ENCODE assay signal across 24 cellular contexts in genomic region chr18:59479776-59480175, GRCh38.
DNase-seq lines count a peak whose midpoint lies in the region; ATAC-seq, FAIRE-seq and TF ChIP-seq lines count a peak whose summit lies in the region.
"Had no signal": no experiment of that assay in that cellular context is flagged by ENCODE, and none has a peak within 500 bp of the region (broad histone marks: within the 10 kb centered on the region; RNA-seq: fewer than 3 reads in every experiment).

No MANE protein-coding gene starts in this region.

- no peak overlapping the region for H3K4me3 ChIP-seq in PC-3 (ENCODE audit: low read length)
- H3K4me3 ChIP-seq in pancreas: no peak overlapping the region
- H3K4me3 ChIP-seq: A549; BLaER1 treated with 17β-estradiol and CSF1 and Interleukin-3, amounts not matched to agents 10 nM and 100 nM; HAP-1 had no signal

- H3K27ac ChIP-seq in PC-3 (ENCODE audit: low read length): no peak overlapping the region
- H3K27ac ChIP-seq in pancreas: no peak overlapping the region
- H3K27ac ChIP-seq: A549; BLaER1 treated with 17β-estradiol and CSF1 and Interleukin-3, amounts not matched to agents 10 nM and 100 nM had no signal

- POLR2A ChIA-PET in PC-3 (lab: Charles Lee; ENCODE audit: unreplicated experiment): no interaction called here

- no peaks in the 10 kb centered on the region for H3K79me2 ChIP-seq in PC-3 (ENCODE audit: low read length)

- H2AFZ ChIP-seq in PC-3 (ENCODE audit: low read length): no peak overlapping the region

- CTCF ChIA-PET in PC-3 (lab: Charles Lee): no interaction called here

- no peaks in the 10 kb centered on the region for H4K20me1 ChIP-seq in PC-3 (ENCODE audit: low read length)
- H4K20me1 ChIP-seq: BLaER1 treated with 17β-estradiol and CSF1 and Interleukin-3, amounts not matched to agents 10 nM and 100 nM had no signal

- H3K27me3 ChIP-seq in PC-3 (ENCODE audit: low read length) (no peaks in the 10 kb centered on the region), pancreas (no peaks in the 10 kb centered on the region)
- H3K27me3 ChIP-seq: BE2C; BLaER1 treated with 17β-estradiol and CSF1 and Interleukin-3, amounts not matched to agents 10 nM and 100 nM had no signal

- no TSS peak for BruUV-seq in PC-3 (replicated peaks; lab: Mats Ljungman, UMichigan)

- intact Hi-C loops in PC-3 (cut with micrococcal nuclease): no loop called here
- intact Hi-C loops in pancreas (cut with DNase I): no loop called here

- peaks cover 8% of the 10 kb centered on the region; the same call in 1 of the 2 replicates for H3K4me1 ChIP-seq in PC-3 (ENCODE audit: insufficient read depth, low read length)
- no peaks in the 10 kb centered on the region for H3K4me1 ChIP-seq in pancreas
- H3K4me1 ChIP-seq: A549, HAP-1 had no signal

- DNase-seq in D721Med (ENCODE audit: insufficient read length, low spot score): no peak
- DNase-seq in NCI-H69 (lab: John Stamatoyannopoulos, UW): peak; percentile 79
- peak; percentile 3 for DNase-seq in PC-3
- DNase-seq in NCI-H1092 (lab: John Stamatoyannopoulos, UW): no peak
- no peak for DNase-seq in activated T-cell treated with anti-CD3 and anti-CD28 coated beads for 4 hours
- no peak for DNase-seq in pancreas
- DNase-seq: 8988T; ACHN; AML-193; BE2C; CD4-positive, alpha-beta T cell; CD8-positive, alpha-beta memory T cell; DMS53; DMS79 treated with DMSO at 0.1 percent for 48 hours; GF-D8; GOT3 had no signal

- H3F3A ChIP-seq in PC-3 (ENCODE audit: low read length, unreplicated experiment): no peaks in the 10 kb centered on the region

- WGBS in pancreas, 2 donors: 87 to 90% methylated on average over 2 of the region's 2 CpGs

- H3K4me2 ChIP-seq in PC-3 (ENCODE audit: low read length): no peak overlapping the region
- H3K4me2 ChIP-seq: A549; BLaER1 treated with 17β-estradiol and CSF1 and Interleukin-3, amounts not matched to agents 10 nM and 100 nM had no signal

- H3K9me3 ChIP-seq in PC-3 (ENCODE audit: low read length): no peaks in the 10 kb centered on the region
- no peaks in the 10 kb centered on the region for H3K9me3 ChIP-seq in pancreas
- H3K9me3 ChIP-seq: A549; BE2C; BLaER1 treated with 17β-estradiol and CSF1 and Interleukin-3, amounts not matched to agents 10 nM and 100 nM; HAP-1 had no signal

- H3K9me2 ChIP-seq in PC-3 (replicated peaks; ENCODE audit: low read length): no peaks in the 10 kb centered on the region

- ATAC-seq in PC-3 (peak; percentile 55), esophagus mucosa (peak; percentile 56), GM21367 (IDR thresholded peaks at IDR 0.05; ENCODE audit: unreplicated experiment) (no peak), pancreas (no peak)
- ATAC-seq: A549 had no signal

- no peak overlapping the region for H3K9ac ChIP-seq in PC-3 (ENCODE audit: low read length)
- H3K9ac ChIP-seq: BLaER1 treated with 17β-estradiol and CSF1 and Interleukin-3, amounts not matched to agents 10 nM and 100 nM had no signal

- peak; percentile 97 for FAIRE-seq in D721Med (lab: Jason Lieb, UNC)
- no peak for FAIRE-seq in pancreas (lab: Jason Lieb, UNC)
- FAIRE-seq: A549, GM12891, GM18507, H54 had no signal

- H3K36me3 ChIP-seq in PC-3 (ENCODE audit: low read depth, low read length) (no peaks in the 10 kb centered on the region), pancreas (no peaks in the 10 kb centered on the region)
- H3K36me3 ChIP-seq: BE2C; BLaER1 treated with 17β-estradiol and CSF1 and Interleukin-3, amounts not matched to agents 10 nM and 100 nM; HAP-1 had no signal

- no peak for TF ChIP-seq CTCF in D721Med (IDR thresholded peaks at IDR 0.05; ENCODE audit: insufficient read depth, missing control alignments)
- TF ChIP-seq CTCF in PC-3 (conservative IDR thresholded peaks at IDR 0.05; ENCODE audit: low read depth, low read length): no peak
- TF ChIP-seq CTCF in pancreas (IDR thresholded peaks at IDR 0.05): no peak

Comparison
In these comparisons a context has a peak if more than half of its experiments do, and no peak if none do; other contexts are left out.
1. DNase-seq: peak in NCI-H69 (single experiment) and PC-3 (single experiment); none in D721Med (single experiment), NCI-H1092 (single experiment), activated T-cell treated with anti-CD3 and anti-CD28 coated beads for 4 hours (single experiment) and pancreas (0 of 6).
2. ATAC-seq: peak in PC-3 (single experiment) and esophagus mucosa (single experiment); none in GM21367 (single experiment) and pancreas (0 of 4).